Comparison of ENCODE assay signal across 12 cellular contexts in the genomic region with DNA sequence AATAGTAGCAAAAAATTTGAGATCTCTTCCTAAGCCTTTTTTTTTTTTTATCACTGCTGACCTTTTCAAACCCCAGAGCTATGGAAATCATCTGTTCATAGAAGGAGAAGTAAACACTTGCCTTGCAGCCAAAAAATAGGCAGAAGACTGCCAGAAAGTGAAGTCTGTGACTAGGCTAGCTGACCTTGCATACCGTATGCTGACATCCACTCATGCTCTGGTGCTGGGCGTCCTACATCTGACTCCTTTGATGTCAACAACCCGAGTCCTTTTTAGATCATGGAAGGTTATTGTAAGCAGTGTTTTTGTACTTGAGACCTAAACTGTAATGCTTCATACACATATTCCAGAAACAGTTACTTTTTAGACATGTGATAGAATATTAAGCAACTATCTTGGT.
DNase-seq lines count a peak whose midpoint lies in the region; ATAC-seq and TF ChIP-seq lines count a peak whose summit lies in the region.
"Had no signal": no experiment of that assay in that cellular context is flagged by ENCODE, and none has a peak within 500 bp of the region (broad histone marks: within the 10 kb centered on the region; RNA-seq: fewer than 3 reads in every experiment).

No MANE protein-coding gene starts in this region.

- no peak overlapping the region for H2AK5ac ChIP-seq in trophoblast cell (ENCODE audit: low read length)

- H3K4me1 ChIP-seq in GM23248 (ENCODE audit: insufficient read depth) (peaks cover 38% of the 10 kb centered on the region), trophoblast cell (ENCODE audit: control insufficient read depth in 1 of 2, insufficient read depth in 2 of 2, low read length in 2 of 2) (peaks cover 0 to 1% of the 10 kb centered on the region in 2 experiments), SJCRH30 (no peaks in the 10 kb centered on the region), mucosa of descending colon (ENCODE audit: low read depth) (no peaks in the 10 kb centered on the region)

- DNase-seq in GM23248 = peak; percentile 73
- peak; percentile 13 for DNase-seq in T-helper 2 cell treated with Interferon-gamma antibody and Interleukin-4, amounts not matched to agents 5 μg/mL and 100 μg/mL, for 36 hours (ENCODE audit: low spot score)
- DNase-seq in fibroblast of the aortic adventitia (ENCODE audit: low read depth) = peak; percentile 83
- no peak for DNase-seq in sciatic nerve (ENCODE audit: low spot score)
- no peak for DNase-seq in trophoblast cell
- DNase-seq in SJCRH30 = no peak
- no peak for DNase-seq in dorsolateral prefrontal cortex
- no peak for DNase-seq in mucosa of descending colon
- DNase-seq: DMS 273 treated with DMSO at 0.1 percent for 48 hours, naive B cell, NCI-H1092 treated with DMSO at 0.1 percent for 48 hours, PC-9 had no signal

- intact Hi-C loops in sciatic nerve (cut with DNase I) = no loop called here
- intact Hi-C loops in dorsolateral prefrontal cortex (cut with DNase I) = no loop called here
- intact Hi-C loops in mucosa of descending colon (cut with DNase I, micrococcal nuclease) = no loop called here

- ATAC-seq in sciatic nerve = peak; percentile 74
- no peak for ATAC-seq in mucosa of descending colon

- H2BK120ac ChIP-seq in trophoblast cell (ENCODE audit: insufficient read depth, low read length, poor library complexity) = no peak overlapping the region

- H3K27me3 Mint-ChIP-seq in T-helper 2 cell treated with Interferon-gamma antibody and Interleukin-4, amounts not matched to agents 5 μg/mL and 100 μg/mL, for 36 hours (ENCODE audit: low read depth) = no peaks in the 10 kb centered on the region

- H4K20me1 ChIP-seq in GM23248 (ENCODE audit: insufficient read depth) = no peaks in the 10 kb centered on the region

- H3K36me3 ChIP-seq in GM23248 (ENCODE audit: low read depth) (no peaks in the 10 kb centered on the region), trophoblast cell (ENCODE audit: control insufficient read depth in 1 of 2, insufficient read depth in 2 of 2, low read length in 2 of 2) (no peaks in the 10 kb centered on the region), SJCRH30 (no peaks in the 10 kb centered on the region), mucosa of descending colon (ENCODE audit: low read depth) (no peaks in the 10 kb centered on the region)

- H3K27me3 ChIP-seq in GM23248 (replicated peaks; ENCODE audit: insufficient read depth) (no peaks in the 10 kb centered on the region), trophoblast cell (ENCODE audit: insufficient read depth, low read length) (no peaks in the 10 kb centered on the region), SJCRH30 (no peaks in the 10 kb centered on the region), dorsolateral prefrontal cortex (no peaks in the 10 kb centered on the region)

- peak overlapping the region; percentile 60 for H3K4me3 Mint-ChIP-seq in T-helper 2 cell treated with Interferon-gamma antibody and Interleukin-4, amounts not matched to agents 5 μg/mL and 100 μg/mL, for 36 hours

- H3K4me1 Mint-ChIP-seq in T-helper 2 cell treated with Interferon-gamma antibody and Interleukin-4, amounts not matched to agents 5 μg/mL and 100 μg/mL, for 36 hours (ENCODE audit: low read depth) = peaks cover 31% of the 10 kb centered on the region

- no peak overlapping the region for H4K12ac ChIP-seq in trophoblast cell (ENCODE audit: low read depth, low read length)

- H3K4me2 ChIP-seq in GM23248 (ENCODE audit: unreplicated experiment) (peak overlapping the region; percentile 83), trophoblast cell (ENCODE audit: low read length) (no peak overlapping the region)
- H3K4me2 ChIP-seq: PC-9 had no signal

- H2AFZ ChIP-seq in GM23248 (no peak overlapping the region), trophoblast cell (ENCODE audit: insufficient read depth, low read length, poor library complexity) (no peak overlapping the region)
- H2AFZ ChIP-seq: PC-9 had no signal

- no peaks in the 10 kb centered on the region for H3K36me3 Mint-ChIP-seq in T-helper 2 cell treated with Interferon-gamma antibody and Interleukin-4, amounts not matched to agents 5 μg/mL and 100 μg/mL, for 36 hours (ENCODE audit: low read depth)
- H3K36me3 Mint-ChIP-seq: naive B cell had no signal

- H2BK12ac ChIP-seq in trophoblast cell (ENCODE audit: low read length) = no peak overlapping the region

- no peaks in the 10 kb centered on the region for H3K9me2 ChIP-seq in GM23248 (ENCODE audit: insufficient read depth)

- no peak overlapping the region for H3K14ac ChIP-seq in trophoblast cell (ENCODE audit: low read length)

- H3K23ac ChIP-seq in trophoblast cell (ENCODE audit: low read length) = no peak overlapping the region

- H3K18ac ChIP-seq in trophoblast cell (ENCODE audit: low read length) = no peak overlapping the region

- H3K9me3 Mint-ChIP-seq in T-helper 2 cell treated with Interferon-gamma antibody and Interleukin-4, amounts not matched to agents 5 μg/mL and 100 μg/mL, for 36 hours = no peaks in the 10 kb centered on the region
- H3K9me3 Mint-ChIP-seq: naive B cell had no signal

- peaks cover 55% of the 10 kb centered on the region for H3F3A ChIP-seq in GM23248 (ENCODE audit: insufficient read depth)

- TF ChIP-seq CTCF in fibroblast of the aortic adventitia (IDR thresholded peaks at IDR 0.05; ENCODE audit: insufficient read depth, low read length) (no peak), dorsolateral prefrontal cortex (IDR thresholded peaks at IDR 0.05 in 54 of 56, conservative IDR thresholded peaks at IDR 0.05 in 2 of 56; ENCODE audit: low read depth in 1 of 56, partially characterized antibody in 56 of 56) (no peak), mucosa of descending colon (IDR thresholded peaks at IDR 0.05) (no peak)

- H3K79me2 ChIP-seq in GM23248 (ENCODE audit: insufficient read depth) = no peaks in the 10 kb centered on the region
- H3K79me2 ChIP-seq in trophoblast cell (ENCODE audit: control insufficient read depth, insufficient read depth, low read length, poor library complexity) = no peaks in the 10 kb centered on the region

- peak overlapping the region; percentile 68 for H3K9ac ChIP-seq in GM23248
- no peak overlapping the region for H3K9ac ChIP-seq in trophoblast cell (ENCODE audit: low read length)

- H4K91ac ChIP-seq in trophoblast cell (ENCODE audit: low read depth, low read length) = no peak overlapping the region

- 6 to 8% methylated on average over 3 of the region's 3 CpGs for WGBS in GM23248 (ENCODE audit: low coverage in 1 of 2, low lambda C conversion rate in 2 of 2, missing lambda C conversion rate in 2 of 2), 2 experiments
- no CpG with 5 or more reads among the region's 3 CpGs for WGBS in trophoblast cell (ENCODE audit: extremely low coverage, insufficient coverage, insufficient read length)

- H4K8ac ChIP-seq in trophoblast cell (ENCODE audit: low read depth, low read length) = no peak overlapping the region

- H3K4me3 ChIP-seq in GM23248 (peak overlapping the region; percentile 63), fibroblast of the aortic adventitia (ENCODE audit: low read depth, low read length) (no peak overlapping the region), trophoblast cell (ENCODE audit: low read depth, low read length) (no peak overlapping the region), SJCRH30 (no peak overlapping the region), dorsolateral prefrontal cortex (no peak overlapping the region), mucosa of descending colon (no peak overlapping the region)
- H3K4me3 ChIP-seq: PC-9 had no signal

- H3K27ac ChIP-seq in GM23248 (peak overlapping the region; percentile 88), trophoblast cell (ENCODE audit: low read depth, low read length) (no peak overlapping the region), SJCRH30 (no peak overlapping the region), dorsolateral prefrontal cortex (peak overlapping the region in 6 of 59 donors; percentile 0 to 37 (median 13))
- H3K27ac ChIP-seq: PC-9 had no signal

- H3K9me3 ChIP-seq in GM23248 (ENCODE audit: low read depth) = no peaks in the 10 kb centered on the region
- H3K9me3 ChIP-seq in trophoblast cell (ENCODE audit: insufficient read depth, low read depth, low read length) = no peaks in the 10 kb centered on the region
- H3K9me3 ChIP-seq in SJCRH30 (replicated peaks) = no peaks in the 10 kb centered on the region
- no peaks in the 10 kb centered on the region for H3K9me3 ChIP-seq in mucosa of descending colon

- H2BK5ac ChIP-seq in trophoblast cell (ENCODE audit: low read depth, low read length, poor library complexity) = no peak overlapping the region

- no peak overlapping the region for H3K4ac ChIP-seq in trophoblast cell (ENCODE audit: low read depth, low read length)

- no peaks in the 10 kb centered on the region for H3K79me1 ChIP-seq in trophoblast cell (ENCODE audit: low read length)

- in situ Hi-C loops in GM23248 (cut with MboI) = no loop called here

- H3K27ac Mint-ChIP-seq in T-helper 2 cell treated with Interferon-gamma antibody and Interleukin-4, amounts not matched to agents 5 μg/mL and 100 μg/mL, for 36 hours = peak overlapping the region; percentile 87

Comparison
In these comparisons a context has a peak if more than half of its experiments do, and no peak if none do; other contexts are left out.
1. DNase-seq: peak in GM23248 (single experiment), T-helper 2 cell treated with Interferon-gamma antibody and Interleukin-4, amounts not matched to agents 5 μg/mL and 100 μg/mL, for 36 hours (single experiment) and fibroblast of the aortic adventitia (single experiment); none in sciatic nerve (single experiment), trophoblast cell (0 of 2), SJCRH30 (0 of 2), dorsolateral prefrontal cortex (0 of 10) and mucosa of descending colon (0 of 3).